ENCODE assay signal across 1 cellular context in genomic region chr1:30773722-30774121, GRCh38.
A peak's percentile ranks its signal among the peaks of the same experiment; 100 is the strongest.
TF ChIP-seq lines count a peak whose summit lies in the region.

No MANE protein-coding gene starts in this region.

TF ChIP-seq in GM12878, 131 proteins besides CTCF, POLR2A, EP300 and RAD21:
- 0 out of 2 replicates have a peak, but pooled peaks have one; percentile 58 for TF ChIP-seq HDGF (IDR thresholded peaks at IDR 0.05)
- TF ChIP-seq ATF2 (IDR thresholded peaks at IDR 0.05; ENCODE audit: low read length): no peak
